ENCODE assay signal across 3 cellular contexts in the genomic region with DNA sequence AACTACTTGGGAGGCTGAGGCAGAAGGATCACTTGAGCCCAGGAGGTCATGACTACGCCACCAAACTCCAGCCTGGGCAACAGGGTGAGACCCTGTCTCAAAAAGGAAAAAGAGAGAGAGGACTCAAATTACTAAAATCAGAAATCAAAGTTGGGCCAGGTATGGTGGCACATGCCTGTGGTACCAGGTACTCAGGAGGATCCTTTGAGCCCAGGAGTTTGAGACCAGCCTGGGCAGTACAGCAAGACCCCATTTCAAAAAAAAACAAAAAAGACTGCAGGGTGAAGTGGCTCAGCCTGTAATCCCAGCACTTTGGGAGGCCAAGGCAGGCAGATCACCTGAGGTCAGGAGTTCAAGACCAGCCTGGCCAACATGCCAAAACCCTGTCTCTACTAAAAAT.
TF ChIP-seq lines count a peak whose summit lies in the region.

No MANE protein-coding gene starts in this region.

TF ChIP-seq in HEK293, 187 proteins besides CTCF, POLR2A, EP300 and RAD21:
- peak; percentile 89 for TF ChIP-seq ZNF121 (tag by site-specific recombination; IDR thresholded peaks at IDR 0.05)

TF ChIP-seq in K562, 482 proteins besides CTCF, POLR2A, EP300 and RAD21:
- TF ChIP-seq ZNF121 (CRISPR knock-in tag; conservative IDR thresholded peaks at IDR 0.05) = peak; percentile 83

TF ChIP-seq in HepG2, 621 proteins besides CTCF, POLR2A, EP300 and RAD21:
- TF ChIP-seq ZNF121 (CRISPR knock-in tag; IDR thresholded peaks at IDR 0.05) = peak; percentile 76
